In the genomic region with DNA sequence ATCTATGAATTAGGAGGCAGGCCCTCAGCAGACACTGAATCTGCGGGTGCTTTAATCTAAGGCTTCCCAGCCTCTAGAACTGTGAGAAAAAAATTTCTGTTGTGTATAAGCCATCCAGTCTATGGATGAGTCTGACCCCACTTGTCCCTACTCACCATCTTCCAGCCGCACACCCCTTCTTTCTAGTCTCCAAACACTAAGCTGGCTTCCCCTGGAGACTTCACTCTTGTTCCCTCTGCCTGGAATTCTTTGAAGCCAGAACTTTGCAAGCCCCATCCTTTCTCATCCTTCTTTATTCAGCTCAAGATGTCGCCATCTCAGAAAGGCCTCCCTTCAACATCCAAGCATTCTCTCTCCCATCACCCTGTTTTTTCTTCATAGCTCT, we compare ENCODE assay signal across 8 cellular contexts. TPM values are rescaled to one million over a fixed set of nuclear protein-coding genes. Genes with fewer than 3 reads are reported as not detected.
DNase-seq lines count a peak whose midpoint lies in the region; ATAC-seq and TF ChIP-seq lines count a peak whose summit lies in the region.

No MANE protein-coding gene starts in this region.

- intact Hi-C loops in Calu3 (cut with micrococcal nuclease; ENCODE audit: unreplicated experiment), result no loop called here
- intact Hi-C loops in Panc1 (cut with micrococcal nuclease; ENCODE audit: unreplicated experiment), result no loop called here

- in situ Hi-C loops in Panc1 (cut with HindIII; ENCODE audit: low pct_unique_long_range_greater_than_20kb, low sequenced_read_pairs), result no loop called here

- H3K4me1 ChIP-seq in Panc1 (ENCODE audit: control insufficient read depth, insufficient read depth, low read length) (peaks cover 9% of the 10 kb centered on the region; the same call in 1 of the 2 replicates), esophagus (ENCODE audit: control insufficient read depth in 2 of 2, insufficient read depth in 2 of 2, low read length in 1 of 2) (no peaks in the 10 kb centered on the region)

- ATAC-seq in Panc1 (peak; percentile 38), HG03354 (IDR thresholded peaks at IDR 0.05; ENCODE audit: poor library complexity, severe bottlenecking, unreplicated experiment) (no peak)

- H3K4me3 ChIP-seq in Panc1 (ENCODE audit: low read depth in 2 of 2, low read length in 2 of 2) (peak overlapping the region; percentile 85 to 93), esophagus (ENCODE audit: low read depth in 1 of 2, low read length in 2 of 2) (peak overlapping the region; percentile 50 to 83)

- peak overlapping the region; percentile 48 for H3K27ac Mint-ChIP-seq in Calu3 (ENCODE audit: unreplicated experiment)
- peak overlapping the region; percentile 95 for H3K27ac Mint-ChIP-seq in osteocyte (ENCODE audit: unreplicated experiment)

- H3K27ac ChIP-seq in Panc1 (ENCODE audit: low read length), result peak overlapping the region; percentile 95
- H3K27ac ChIP-seq in esophagus (ENCODE audit: low read depth in 2 of 2, low read length in 1 of 2), result peak overlapping the region; percentile 70 to 96

- H3K4me3 Mint-ChIP-seq in Calu3 (ENCODE audit: low read depth, unreplicated experiment) (no peak overlapping the region), osteocyte (ENCODE audit: unreplicated experiment) (peak overlapping the region; percentile 81)

- TSS peak; percentile 87 for BruUV-seq in Calu3 (replicated peaks; lab: Mats Ljungman, UMichigan)
- TSS peak; percentile 96 for BruUV-seq in Panc1 (replicated peaks; lab: Mats Ljungman, UMichigan)

- no peaks in the 10 kb centered on the region for H3K36me3 Mint-ChIP-seq in Calu3 (ENCODE audit: insufficient read depth, unreplicated experiment)
- no peaks in the 10 kb centered on the region for H3K36me3 Mint-ChIP-seq in osteocyte (ENCODE audit: unreplicated experiment)

- POLR2A ChIA-PET in Panc1 (lab: Charles Lee), result interaction anchor here (0.6 kb wide), 1 partner anchor 293 kb away, joined by 3 read pairs; no protein-coding TSS in a partner anchor

- H3K36me3 ChIP-seq in Panc1 (ENCODE audit: control insufficient read depth, insufficient read depth, low read length), result no peaks in the 10 kb centered on the region; the same call in 1 of the 2 replicates
- H3K36me3 ChIP-seq in esophagus (ENCODE audit: control insufficient read depth in 2 of 2, insufficient read depth in 2 of 2, low read length in 1 of 2), result no peaks in the 10 kb centered on the region

- 19 to 27% methylated on average over 3 of the region's 3 CpGs for WGBS in esophagus, 2 donors

- H3K4me1 Mint-ChIP-seq in Calu3 (ENCODE audit: low read depth, unreplicated experiment), result peaks cover 13% of the 10 kb centered on the region
- peaks cover 24% of the 10 kb centered on the region for H3K4me1 Mint-ChIP-seq in osteocyte (ENCODE audit: unreplicated experiment)

- CTCF ChIA-PET in Calu3 (lab: Charles Lee), result no interaction called here
- CTCF ChIA-PET in Panc1 (lab: Charles Lee), result no interaction called here

- no peak for DNase-seq in Calu3
- DNase-seq in Panc1 (ENCODE audit: low read depth, low spot score), result no peak
- peak; percentile 54 for DNase-seq in osteocyte (ENCODE audit: extremely low spot score, unreplicated experiment)
- no peak for DNase-seq in 8988T
- no peak for DNase-seq in SK-N-DZ (ENCODE audit: low spot score)
- DNase-seq in foreskin melanocyte, result no peak

- TF ChIP-seq CTCF in Calu3 (IDR thresholded peaks at IDR 0.05; ENCODE audit: unreplicated experiment) (no peak), Panc1 (IDR thresholded peaks at IDR 0.05) (no peak), osteocyte (IDR thresholded peaks at IDR 0.05) (no peak)

- H3K9me3 Mint-ChIP-seq in Calu3 (ENCODE audit: low read depth, unreplicated experiment) (no peaks in the 10 kb centered on the region), osteocyte (ENCODE audit: unreplicated experiment) (no peaks in the 10 kb centered on the region)

- H3K27me3 Mint-ChIP-seq in Calu3 (ENCODE audit: unreplicated experiment), result no peaks in the 10 kb centered on the region
- H3K27me3 Mint-ChIP-seq in osteocyte (ENCODE audit: unreplicated experiment), result no peaks in the 10 kb centered on the region

- H3K27me3 ChIP-seq in Panc1 (ENCODE audit: control insufficient read depth, insufficient read depth, low read length) (no peaks in the 10 kb centered on the region), esophagus (ENCODE audit: control insufficient read depth in 1 of 2, insufficient read depth in 2 of 2, low read length in 2 of 2) (no peaks in the 10 kb centered on the region)

- no peaks in the 10 kb centered on the region for H3K9me3 ChIP-seq in Panc1 (ENCODE audit: control insufficient read depth, insufficient read depth, low read depth, low read length)
- no peaks in the 10 kb centered on the region for H3K9me3 ChIP-seq in esophagus (ENCODE audit: control insufficient read depth in 2 of 2, insufficient read depth in 1 of 2, low read depth in 1 of 2, low read length in 1 of 2)

RNA-seq across cellular contexts. Expression of a gene that starts 0.6 kb away (rescaled TPM):
- total RNA-seq in Calu3 (2022) (120 and 123 TPM in 2 replicates), Panc1 (2021; ENCODE audit: unreplicated experiment) (88.5 TPM), osteocyte (81.7 and 85.1 TPM in 2 replicates)
- 72.1 TPM for polyA plus RNA-seq in Panc1 (2012; ENCODE audit: insufficient read length)
- 10 to 100 TPM; 36.0 to 38.0 TPM for polyA plus RNA-seq in esophagus
- 105 and 106 TPM in 2 replicates for polyA plus RNA-seq in SK-N-DZ (2014; cell fraction: cytosol; rRNA removed)
- 100 and 125 TPM in 2 replicates for polyA plus RNA-seq in SK-N-DZ (2014; cell fraction: nucleus; rRNA removed)

RNA-seq across cellular contexts. Expression of a gene that starts 47.1 kb away (rescaled TPM):
- total RNA-seq in Calu3 (2022) (5.3 and 15.4 TPM in 2 replicates), Panc1 (2021; ENCODE audit: unreplicated experiment) (25.9 TPM), osteocyte (63.8 and 67.5 TPM in 2 replicates)
- 60.0 TPM for polyA plus RNA-seq in Panc1 (2012; ENCODE audit: insufficient read length)
- polyA plus RNA-seq in esophagus, result 1,000 to 10,000 TPM; 1,462 to 1,505 TPM
- 2.3 and 3.1 TPM in 2 replicates for polyA plus RNA-seq in SK-N-DZ (2014; cell fraction: cytosol; rRNA removed)
- polyA plus RNA-seq in SK-N-DZ (2014; cell fraction: nucleus; rRNA removed), result 1.7 and 4.2 TPM in 2 replicates

RNA-seq across cellular contexts. Expression of a gene that starts 59.7 kb away (rescaled TPM):
- total RNA-seq in Calu3 (2022) (not detected in 2 replicates), Panc1 (2021; ENCODE audit: unreplicated experiment) (not detected), osteocyte (not detected in 2 replicates)
- not detected for polyA plus RNA-seq in Panc1 (2012; ENCODE audit: insufficient read length)
- polyA plus RNA-seq in esophagus, result 10 to 100 TPM; 32.9 to 63.3 TPM
- not detected in 2 replicates for polyA plus RNA-seq in SK-N-DZ (2014; cell fraction: cytosol; rRNA removed)
- polyA plus RNA-seq in SK-N-DZ (2014; cell fraction: nucleus; rRNA removed), result not detected in 2 replicates
